Comparison of ENCODE assay signal across 1 cellular context in genomic region chr19:34673590-34673989, GRCh38.
TF ChIP-seq lines count a peak whose summit lies in the region.

No MANE protein-coding gene starts in this region.

TF ChIP-seq in HepG2, 621 proteins besides CTCF, POLR2A, EP300 and RAD21 (continues in another document):
- TF ChIP-seq DPF2 (CRISPR knock-in tag; IDR thresholded peaks at IDR 0.05; ENCODE audit: borderline replicate concordance, low read depth) (peak; percentile 60), RXRB (CRISPR knock-in tag; IDR thresholded peaks at IDR 0.05; ENCODE audit: borderline replicate concordance) (peak; percentile 66), ZNF841 (CRISPR knock-in tag; IDR thresholded peaks at IDR 0.05; ENCODE audit: borderline replicate concordance) (no peak), ZNF83 (CRISPR knock-in tag; IDR thresholded peaks at IDR 0.05; ENCODE audit: borderline replicate concordance) (no peak), POGZ (CRISPR knock-in tag; IDR thresholded peaks at IDR 0.05) (peak; percentile 64), ZGPAT (CRISPR knock-in tag; IDR thresholded peaks at IDR 0.05) (peak; percentile 65; the same call in 1 of the 2 replicates), PRDM4 (CRISPR knock-in tag; IDR thresholded peaks at IDR 0.05; ENCODE audit: borderline replicate concordance) (no peak), ARID5B (CRISPR knock-in tag; IDR thresholded peaks at IDR 0.05) (peak; percentile 92), CREB3 (CRISPR knock-in tag; IDR thresholded peaks at IDR 0.05) (no peak), CEBPB (IDR thresholded peaks at IDR 0.05; ENCODE audit: borderline replicate concordance, low read depth, low read length) (peak; percentile 93), ZNF784 (CRISPR knock-in tag; IDR thresholded peaks at IDR 0.05; ENCODE audit: borderline replicate concordance) (no peak), ARNT (IDR thresholded peaks at IDR 0.05) (no peak), HNRNPUL1 (IDR thresholded peaks at IDR 0.05; ENCODE audit: low read depth, low read length) (no peak), ZBTB49 (CRISPR knock-in tag; IDR thresholded peaks at IDR 0.05; ENCODE audit: borderline replicate concordance) (no peak), MAF1 (CRISPR knock-in tag; IDR thresholded peaks at IDR 0.05; ENCODE audit: borderline replicate concordance) (no peak), PHF21A (CRISPR knock-in tag; IDR thresholded peaks at IDR 0.05) (peak; percentile 58; the same call in 1 of the 2 replicates), ZNF44 (CRISPR knock-in tag; IDR thresholded peaks at IDR 0.05) (no peak), ATF5 (CRISPR knock-in tag; IDR thresholded peaks at IDR 0.05; ENCODE audit: low read depth) (no peak), ZNF354B (CRISPR knock-in tag; IDR thresholded peaks at IDR 0.05) (no peak), NR1H2 (CRISPR knock-in tag; IDR thresholded peaks at IDR 0.05; ENCODE audit: borderline replicate concordance, low read depth) (no peak), ZFAT (CRISPR knock-in tag; conservative IDR thresholded peaks at IDR 0.05) (no peak), ZNF280B (CRISPR knock-in tag; IDR thresholded peaks at IDR 0.05; ENCODE audit: borderline replicate concordance) (no peak), ZNF460 (CRISPR knock-in tag; IDR thresholded peaks at IDR 0.05; ENCODE audit: borderline replicate concordance) (no peak), ZNF749 (CRISPR knock-in tag; IDR thresholded peaks at IDR 0.05; ENCODE audit: borderline replicate concordance) (no peak), MED1 (CRISPR knock-in tag; IDR thresholded peaks at IDR 0.05) (peak; percentile 77), ZNF142 (CRISPR knock-in tag; IDR thresholded peaks at IDR 0.05) (no peak)
